ENCODE assay signal across 9 cellular contexts in the genomic region with DNA sequence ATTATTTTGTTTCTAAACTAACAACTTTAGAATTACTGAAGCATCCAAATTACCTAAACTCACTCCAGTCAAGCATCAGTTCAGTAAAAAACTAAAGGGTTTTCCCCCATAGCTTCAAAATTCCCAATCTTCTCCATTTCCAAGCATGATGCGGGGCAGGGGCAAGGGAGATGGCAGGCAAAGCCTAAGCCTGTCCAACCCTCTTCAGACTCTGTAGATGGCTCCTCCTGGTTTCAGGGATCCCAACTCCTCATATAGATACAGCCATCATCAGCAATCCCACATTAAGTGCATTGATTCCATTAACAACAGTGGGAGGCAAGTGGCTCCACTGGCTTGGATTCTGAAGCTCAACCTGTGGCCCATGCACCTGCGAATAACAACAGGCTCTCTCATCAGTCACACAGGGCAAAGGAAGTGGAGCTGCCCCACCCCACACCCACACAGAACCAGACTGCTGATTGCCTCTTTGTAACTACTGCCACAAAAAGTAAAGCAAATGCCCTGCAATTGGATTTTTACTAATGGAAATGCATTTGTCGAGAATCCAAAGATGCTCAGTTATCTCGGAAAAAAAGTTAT. TPM values are rescaled to one million over a fixed set of nuclear protein-coding genes. Genes with fewer than 3 reads are reported as not detected.
DNase-seq lines count a peak whose midpoint lies in the region; ATAC-seq and TF ChIP-seq lines count a peak whose summit lies in the region.
"Had no signal": no experiment of that assay in that cellular context is flagged by ENCODE, and none has a peak within 500 bp of the region (broad histone marks: within the 10 kb centered on the region; RNA-seq: fewer than 3 reads in every experiment).

No MANE protein-coding gene starts in this region.

- intact Hi-C loops in activated B cell treated with CpG ODN at 0.5 μM for 24 hours (cut with micrococcal nuclease) = loop anchor here (2.0 to 5.0 kb wide), 3 partner anchors 14 to 79 kb away; no protein-coding TSS in a partner anchor

- no peaks in the 10 kb centered on the region for H3K79me2 ChIP-seq in mesendoderm (ENCODE audit: control insufficient read depth, insufficient read depth, low read length)

- H3K4me1 ChIP-seq in mesendoderm (ENCODE audit: control insufficient read depth, low read depth, low read length) = no peaks in the 10 kb centered on the region

- H3K27me3 Mint-ChIP-seq in activated B cell treated with CpG ODN at 0.5 μM for 24 hours = no peaks in the 10 kb centered on the region
- no peaks in the 10 kb centered on the region for H3K27me3 Mint-ChIP-seq in activated naive CD8-positive, alpha-beta T cell treated with anti-CD3 and anti-CD28 coated beads for 36 hours

- no peak overlapping the region for H3K56ac ChIP-seq in mesendoderm (ENCODE audit: low read length)

- H3K23ac ChIP-seq in mesendoderm (ENCODE audit: low read length) = no peak overlapping the region

- no peak overlapping the region for H2BK5ac ChIP-seq in mesendoderm (ENCODE audit: low read length)

- no peak for TF ChIP-seq CTCF in activated B cell treated with CpG ODN at 0.5 μM for 24 hours (IDR thresholded peaks at IDR 0.05)

- no peaks in the 10 kb centered on the region for H3K9me3 Mint-ChIP-seq in activated B cell treated with CpG ODN at 0.5 μM for 24 hours
- no peaks in the 10 kb centered on the region for H3K9me3 Mint-ChIP-seq in activated naive CD8-positive, alpha-beta T cell treated with anti-CD3 and anti-CD28 coated beads for 36 hours

- CTCF ChIA-PET in activated B cell treated with CpG ODN at 0.5 μM for 24 hours (lab: Charles Lee) = no interaction called here

- H3K27me3 ChIP-seq in mesendoderm (ENCODE audit: insufficient read depth, low read length, poor library complexity) = no peaks in the 10 kb centered on the region

- H3K18ac ChIP-seq in mesendoderm (ENCODE audit: low read length) = no peak overlapping the region

- peak overlapping the region; percentile 12 for H3K4me3 Mint-ChIP-seq in activated B cell treated with CpG ODN at 0.5 μM for 24 hours
- no peak overlapping the region for H3K4me3 Mint-ChIP-seq in activated naive CD8-positive, alpha-beta T cell treated with anti-CD3 and anti-CD28 coated beads for 36 hours

- ATAC-seq in GM21723 (IDR thresholded peaks at IDR 0.05; ENCODE audit: unreplicated experiment) (peak; percentile 54), activated B cell treated with CpG ODN at 0.5 μM for 24 hours (ENCODE audit: low read depth) (peak; percentile 82), GM21367 (IDR thresholded peaks at IDR 0.05; ENCODE audit: unreplicated experiment) (no peak), HG03432 (IDR thresholded peaks at IDR 0.05; ENCODE audit: unreplicated experiment) (no peak)

- no peaks in the 10 kb centered on the region for H3K36me3 Mint-ChIP-seq in activated B cell treated with CpG ODN at 0.5 μM for 24 hours (ENCODE audit: low read depth)
- peaks cover 6% of the 10 kb centered on the region for H3K36me3 Mint-ChIP-seq in activated naive CD8-positive, alpha-beta T cell treated with anti-CD3 and anti-CD28 coated beads for 36 hours

- H3K36me3 ChIP-seq in mesendoderm (ENCODE audit: control insufficient read depth, insufficient read depth, low read length) = no peaks in the 10 kb centered on the region

- H3K27ac Mint-ChIP-seq in activated B cell treated with CpG ODN at 0.5 μM for 24 hours = peak overlapping the region; percentile 83
- peak overlapping the region; percentile 47 for H3K27ac Mint-ChIP-seq in activated naive CD8-positive, alpha-beta T cell treated with anti-CD3 and anti-CD28 coated beads for 36 hours

- H3K4me2 ChIP-seq in mesendoderm (ENCODE audit: low read length) = no peak overlapping the region

- no peak overlapping the region for H2BK15ac ChIP-seq in mesendoderm (replicated peaks; ENCODE audit: low read depth)

- H2BK120ac ChIP-seq in mesendoderm (ENCODE audit: low read depth, low read length) = no peak overlapping the region

- no peak overlapping the region for H3K4ac ChIP-seq in mesendoderm (ENCODE audit: low read depth, low read length)

- DNase-seq in activated B cell treated with CpG ODN at 0.5 μM for 24 hours (no peak), NCI-H774 (lab: John Stamatoyannopoulos, UW) (no peak), mesendoderm (no peak)
- peak; percentile 28 for DNase-seq in activated naive CD8-positive, alpha-beta T cell treated with anti-CD3 and anti-CD28 coated beads for 36 hours
- peak in 2 of 3 donors; percentile 3 to 15 for DNase-seq in stimulated activated CD4-positive, alpha-beta T cell treated with anti-CD3 and anti-CD28 coated beads, TNF-alpha, amount 100 ng/mL, for 1 hour (ENCODE audit: low read depth in 3 of 3, low spot score in 1 of 3)
- DNase-seq: MV-4-11 had no signal

- POLR2A ChIA-PET in activated B cell treated with CpG ODN at 0.5 μM for 24 hours (lab: Charles Lee) = interaction anchor here (1.4 to 2.2 kb wide), 3 partner anchors 12 to 16 kb away, joined by 3 to 10 read pairs (median 9); a partner anchor contains a TSS

- H2AK5ac ChIP-seq in mesendoderm (ENCODE audit: low read length) = no peak overlapping the region

- no peak overlapping the region for H3K27ac ChIP-seq in mesendoderm (ENCODE audit: low read depth, low read length)

- no CpG with 5 or more reads among the region's 4 CpGs for whole genome bisulfite sequencing in mesendoderm (ENCODE audit: extremely low coverage, insufficient coverage, low lambda C conversion rate)

- peaks cover 43% of the 10 kb centered on the region for H3K4me1 Mint-ChIP-seq in activated B cell treated with CpG ODN at 0.5 μM for 24 hours
- peaks cover 32% of the 10 kb centered on the region for H3K4me1 Mint-ChIP-seq in activated naive CD8-positive, alpha-beta T cell treated with anti-CD3 and anti-CD28 coated beads for 36 hours

- H3K9ac ChIP-seq in mesendoderm (ENCODE audit: low read length) = no peak overlapping the region

- no peak overlapping the region for H4K5ac ChIP-seq in mesendoderm (ENCODE audit: low read length)

- no peaks in the 10 kb centered on the region for H3K79me1 ChIP-seq in mesendoderm (ENCODE audit: low read length)

- no peak overlapping the region for H3K4me3 ChIP-seq in mesendoderm (ENCODE audit: low read length)

- no peak overlapping the region for H4K8ac ChIP-seq in mesendoderm (ENCODE audit: low read depth, low read length)

RNA-seq across cellular contexts. Expression of a gene that starts 14.9 kb away (rescaled TPM):
- total RNA-seq in activated B cell treated with CpG ODN at 0.5 μM for 24 hours = 24.6 and 31.6 TPM in 2 replicates
- 10 to 100 TPM; 19.7 to 21.9 TPM for total RNA-seq in activated naive CD8-positive, alpha-beta T cell treated with anti-CD3 and anti-CD28 coated beads for 36 hours
- 5.4 TPM for polyA plus RNA-seq in mesendoderm (2013, experiment 1 of 2)
- 5.6 TPM for polyA plus RNA-seq in mesendoderm (2013, experiment 2 of 2)

Comparison
In these comparisons a context has a peak if more than half of its experiments do, and no peak if none do; other contexts are left out.
1. ATAC-seq: peak in GM21723 (single experiment) and activated B cell treated with CpG ODN at 0.5 μM for 24 hours (single experiment); none in GM21367 (single experiment) and HG03432 (single experiment).
2. DNase-seq: peak in activated naive CD8-positive, alpha-beta T cell treated with anti-CD3 and anti-CD28 coated beads for 36 hours (single experiment) and stimulated activated CD4-positive, alpha-beta T cell treated with anti-CD3 and anti-CD28 coated beads, TNF-alpha, amount 100 ng/mL, for 1 hour (2 of 3); none in activated B cell treated with CpG ODN at 0.5 μM for 24 hours (single experiment), NCI-H774 (single experiment) and mesendoderm (single experiment).